ENCODE assay signal across 16 cellular contexts in genomic region chr1:202189919-202190715, GRCh38. TPM values are rescaled to one million over a fixed set of nuclear protein-coding genes. Genes with fewer than 3 reads are reported as not detected.
DNase-seq lines count a peak whose midpoint lies in the region; ATAC-seq, FAIRE-seq and TF ChIP-seq lines count a peak whose summit lies in the region.
"Had no signal": no experiment of that assay in that cellular context is flagged by ENCODE, and none has a peak within 500 bp of the region (broad histone marks: within the 10 kb centered on the region; RNA-seq: fewer than 3 reads in every experiment).

No MANE protein-coding gene starts in this region.

- no peak overlapping the region for H3K27ac ChIP-seq in breast epithelium
- no peak overlapping the region for H3K27ac ChIP-seq in keratinocyte (ENCODE audit: control insufficient read depth, insufficient read depth, low read length)
- H3K27ac ChIP-seq: SK-N-MC had no signal

- H3K4me3 Mint-ChIP-seq in MCF 10A (ENCODE audit: unreplicated experiment): no peak overlapping the region

- peaks cover 5% of the 10 kb centered on the region for H3K36me3 Mint-ChIP-seq in MCF 10A (ENCODE audit: insufficient read depth, unreplicated experiment)

- H3K4me3 ChIP-seq in breast epithelium (no peak overlapping the region), astrocyte of the cerebellum (ENCODE audit: low read depth, low read length) (no peak overlapping the region), keratinocyte (ENCODE audit: control insufficient read depth in 2 of 3, extremely low read depth in 1 of 3, insufficient read depth in 2 of 3, low read depth in 1 of 3, low read length in 3 of 3) (no peak overlapping the region)
- H3K4me3 ChIP-seq: SK-N-MC had no signal

- H3K27ac Mint-ChIP-seq in MCF 10A (ENCODE audit: low read depth, unreplicated experiment): no peak overlapping the region
- H3K27ac Mint-ChIP-seq: activated T-helper 2 cell treated with anti-CD3 and anti-CD28 coated beads, Interferon-gamma antibody, Interleukin-2, Interleukin-4, amounts not matched to agents 10 μg/mL and 5 μg/mL and 100 μg/mL, durations not matched to agents 14 hours and 24 hours and 36 hours had no signal

- intact Hi-C loops in MCF 10A (cut with micrococcal nuclease) (loop anchor here (1.0 to 10.0 kb wide), 2 partner anchors 125 to 255 kb away; no protein-coding TSS in a partner anchor), breast epithelium (cut with DNase I; ENCODE audit: low total_unique reads) (loop anchor here (5.0 to 10.0 kb wide), 2 partner anchors 117 to 1265 kb away; no protein-coding TSS in a partner anchor)

- CTCF ChIA-PET in MCF 10A (lab: Yijun Ruan, JAX): interaction anchor here (0.6 to 21.3 kb wide), 62 partner anchors 10 to 1341 kb away, joined by 3 to 954 read pairs (median 5); partner anchors contain the start of genes PTPN7 and UBE2T

- no peaks in the 10 kb centered on the region for H3K9me3 Mint-ChIP-seq in MCF 10A (ENCODE audit: unreplicated experiment)
- H3K9me3 Mint-ChIP-seq: activated T-helper 2 cell treated with anti-CD3 and anti-CD28 coated beads, Interferon-gamma antibody, Interleukin-2, Interleukin-4, amounts not matched to agents 10 μg/mL and 5 μg/mL and 100 μg/mL, durations not matched to agents 14 hours and 24 hours and 36 hours had no signal

- no peaks in the 10 kb centered on the region for H3K9me1 ChIP-seq in keratinocyte (ENCODE audit: control insufficient read depth, extremely low read depth, insufficient read depth, low read length)

- H3K36me3 ChIP-seq in breast epithelium (no peaks in the 10 kb centered on the region), keratinocyte (ENCODE audit: control insufficient read depth in 2 of 2, extremely low read depth in 1 of 2, insufficient read depth in 2 of 2, low read length in 2 of 2) (no peaks in the 10 kb centered on the region)

- peaks cover 3% of the 10 kb centered on the region for H4K20me1 ChIP-seq in keratinocyte (ENCODE audit: control insufficient read depth, extremely low read depth, insufficient read depth, low read length)

- H3K27me3 ChIP-seq in breast epithelium (no peaks in the 10 kb centered on the region), keratinocyte (ENCODE audit: control insufficient read depth, extremely low read depth, insufficient read depth, low read length) (peaks cover 39% of the 10 kb centered on the region)

- dilution Hi-C loops in keratinocyte (cut with MboI; ENCODE audit: extremely low pct_ligation_motif_present, low sequenced_read_pairs): no loop called here

- TF ChIP-seq CTCF in MCF 10A (IDR thresholded peaks at IDR 0.05; ENCODE audit: unreplicated experiment): peak; percentile 31
- no peak for TF ChIP-seq CTCF in breast epithelium (IDR thresholded peaks at IDR 0.05)
- TF ChIP-seq CTCF in astrocyte of the cerebellum (IDR thresholded peaks at IDR 0.05; ENCODE audit: low read depth, low read length, missing control alignments): peak; percentile 45
- TF ChIP-seq CTCF in keratinocyte (optimal IDR thresholded peaks at IDR 0.05 in 1 of 3, IDR thresholded peaks at IDR 0.05 in 1 of 3, conservative IDR thresholded peaks at IDR 0.05 in 1 of 3; ENCODE audit: extremely low read depth in 1 of 3, insufficient read depth in 2 of 3, low read length in 3 of 3): peak in 2 of 3 experiments; percentile 16 to 27

- peaks cover under 1% of the 10 kb centered on the region for H3K4me1 Mint-ChIP-seq in MCF 10A (ENCODE audit: insufficient read depth, unreplicated experiment)

- H2AFZ ChIP-seq in keratinocyte (ENCODE audit: control insufficient read depth, low read length): no peak overlapping the region

- H3K4me1 ChIP-seq in breast epithelium (peaks cover 0 to 4% of the 10 kb centered on the region in 2 donors), keratinocyte (ENCODE audit: control insufficient read depth, extremely low read depth, insufficient read depth, low read length) (peaks cover 4% of the 10 kb centered on the region)

- H3K27me3 Mint-ChIP-seq in MCF 10A (ENCODE audit: insufficient read depth, unreplicated experiment): peaks cover 49% of the 10 kb centered on the region

- H3K79me2 ChIP-seq in keratinocyte (ENCODE audit: control insufficient read depth, insufficient read depth, low read length): no peaks in the 10 kb centered on the region

- DNase-seq in MCF 10A (ENCODE audit: unreplicated experiment): peak; percentile 51
- DNase-seq in breast epithelium (ENCODE audit: low spot score in 2 of 2): no peak
- DNase-seq in astrocyte of the cerebellum (ENCODE audit: low read depth): no peak
- DNase-seq in keratinocyte (ENCODE audit: low read depth, low spot score): no peak
- no peak for DNase-seq in LoVo (ENCODE audit: low spot score)
- DNase-seq in SW480 (ENCODE audit: low spot score): no peak
- no peak for DNase-seq in COR-L47 (lab: John Stamatoyannopoulos, UW)
- DNase-seq: activated CD4-positive, alpha-beta T cell treated with anti-CD3 and anti-CD28 coated beads for 4 hours; caudate nucleus; NCI-H1048; NCI-H446 treated with DMSO at 0.1 percent for 48 hours; stimulated activated CD4-positive, alpha-beta T cell treated with anti-CD3 and anti-CD28 coated beads, Interleukin-12 subunit alpha, Interleukin-12 subunit beta, amount 100 ng/mL, for 4 hours had no signal

- in situ Hi-C loops in astrocyte of the cerebellum (cut with HindIII; ENCODE audit: low sequenced_read_pairs): no loop called here

- FAIRE-seq in keratinocyte (lab: Jason Lieb, UNC): no peak
- FAIRE-seq: islet of Langerhans had no signal

- POLR2A ChIA-PET in MCF 10A (lab: Yijun Ruan, JAX): interaction anchor here (0.6 to 2.7 kb wide), 10 partner anchors 7 to 152 kb away, joined by 3 to 11 read pairs (median 3); partner anchors contain the start of gene UBE2T

- BruUV-seq in MCF 10A (replicated peaks; lab: Mats Ljungman, UMichigan): no TSS peak

- H3K4me2 ChIP-seq in keratinocyte (ENCODE audit: control insufficient read depth, extremely low read depth, insufficient read depth, low read depth, low read length): no peak overlapping the region

- no peak for ATAC-seq in GM18870 (IDR thresholded peaks at IDR 0.05; ENCODE audit: unreplicated experiment)

- H3K9ac ChIP-seq in keratinocyte (ENCODE audit: control insufficient read depth, extremely low read depth, insufficient read depth, low read length): no peak overlapping the region

- TF ChIP-seq POLR2A in breast epithelium (IDR thresholded peaks at IDR 0.05): no peak

- H3K9me3 ChIP-seq in breast epithelium (no peaks in the 10 kb centered on the region), keratinocyte (ENCODE audit: control insufficient read depth, low read depth, low read length) (no peaks in the 10 kb centered on the region)

RNA-seq across cellular contexts. Expression of gene LGR6, which starts 3.5 kb away (rescaled TPM):
- total RNA-seq in MCF 10A (2022) (0.32 and 0.56 TPM in 2 replicates), breast epithelium (10 to 100 TPM in 1 of 3 donors, 1 to 10 TPM in 1, not detected in 1; 2.6 to 11.3 TPM)
- 0.39 to 1.5 TPM (median 0.42 TPM) in 3 replicates for polyA plus RNA-seq in keratinocyte
- polyA plus RNA-seq in keratinocyte (2011; ENCODE audit: low read depth): not detected
- 0.38 and 0.39 TPM in 2 replicates for polyA plus RNA-seq in keratinocyte (2011; cell fraction: cytosol; rRNA removed)
- polyA plus RNA-seq in keratinocyte (2011; cell fraction: nucleus; rRNA removed): 2.4 and 3.1 TPM in 2 replicates
- polyA plus RNA-seq in keratinocyte (2012; ENCODE audit: low replicate concordance): 1.6 TPM in 1 of 2 replicates, not detected in the other
- 0.30 to 2.5 TPM (median 1.1 TPM) in 3 replicates for polyA minus RNA-seq in keratinocyte
- not detected for polyA minus RNA-seq in keratinocyte (2011; cell fraction: cytosol; rRNA and poly(A)+ RNA removed)
- polyA minus RNA-seq in keratinocyte (2011; cell fraction: nucleus; rRNA and poly(A)+ RNA removed): 2.2 and 2.4 TPM in 2 replicates
- total RNA-seq: activated T-helper 2 cell treated with anti-CD3 and anti-CD28 coated beads, Interferon-gamma antibody, Interleukin-2, Interleukin-4, amounts not matched to agents 10 μg/mL and 5 μg/mL and 100 μg/mL, durations not matched to agents 14 hours and 24 hours and 36 hours had no signal

RNA-seq across cellular contexts. Expression of gene PTPN7, which starts 29.7 kb away (rescaled TPM):
- total RNA-seq in MCF 10A (2022): not detected in 2 replicates
- total RNA-seq in breast epithelium: 1 to 10 TPM; 1.4 to 4.2 (median 2.9) TPM
- 0.06 to 0.10 TPM in 2 of 3 replicates, not detected in the other for polyA plus RNA-seq in keratinocyte
- polyA plus RNA-seq in keratinocyte (2011; ENCODE audit: low read depth): not detected
- not detected in 2 replicates for polyA plus RNA-seq in keratinocyte (2011; cell fraction: cytosol; rRNA removed)
- not detected in 2 replicates for polyA plus RNA-seq in keratinocyte (2011; cell fraction: nucleus; rRNA removed)
- polyA plus RNA-seq in keratinocyte (2012; ENCODE audit: low replicate concordance): not detected in 2 replicates
- not detected in 3 replicates for polyA minus RNA-seq in keratinocyte
- not detected for polyA minus RNA-seq in keratinocyte (2011; cell fraction: cytosol; rRNA and poly(A)+ RNA removed)
- not detected in 2 replicates for polyA minus RNA-seq in keratinocyte (2011; cell fraction: nucleus; rRNA and poly(A)+ RNA removed)

RNA-seq across cellular contexts. Expression of gene ARL8A, which starts 45.6 kb away (rescaled TPM):
- 94.8 and 126 TPM in 2 replicates for total RNA-seq in MCF 10A (2022)
- total RNA-seq in breast epithelium: 10 to 100 TPM; 29.9 to 41.1 (median 34.7) TPM
- 48.4 to 64.0 TPM (median 58.6 TPM) in 3 replicates for polyA plus RNA-seq in keratinocyte
- polyA plus RNA-seq in keratinocyte (2011; ENCODE audit: low read depth): 19.2 TPM
- 44.6 and 49.6 TPM in 2 replicates for polyA plus RNA-seq in keratinocyte (2011; cell fraction: cytosol; rRNA removed)
- 41.2 and 45.1 TPM in 2 replicates for polyA plus RNA-seq in keratinocyte (2011; cell fraction: nucleus; rRNA removed)
- polyA plus RNA-seq in keratinocyte (2012; ENCODE audit: low replicate concordance): 43.5 and 73.8 TPM in 2 replicates
- polyA minus RNA-seq in keratinocyte: 23.9 to 32.6 TPM (median 30.4 TPM) in 3 replicates
- polyA minus RNA-seq in keratinocyte (2011; cell fraction: cytosol; rRNA and poly(A)+ RNA removed): 52.6 TPM
- polyA minus RNA-seq in keratinocyte (2011; cell fraction: nucleus; rRNA and poly(A)+ RNA removed): 13.0 and 14.0 TPM in 2 replicates

Comparison
In these comparisons a context has a peak if more than half of its experiments do, and no peak if none do; other contexts are left out.
1. CTCF ChIP-seq: peak in MCF 10A (single experiment), astrocyte of the cerebellum (single experiment) and keratinocyte (2 of 3); none in breast epithelium (0 of 3).